Comparison of ENCODE assay signal across 11 cellular contexts in the genomic region with DNA sequence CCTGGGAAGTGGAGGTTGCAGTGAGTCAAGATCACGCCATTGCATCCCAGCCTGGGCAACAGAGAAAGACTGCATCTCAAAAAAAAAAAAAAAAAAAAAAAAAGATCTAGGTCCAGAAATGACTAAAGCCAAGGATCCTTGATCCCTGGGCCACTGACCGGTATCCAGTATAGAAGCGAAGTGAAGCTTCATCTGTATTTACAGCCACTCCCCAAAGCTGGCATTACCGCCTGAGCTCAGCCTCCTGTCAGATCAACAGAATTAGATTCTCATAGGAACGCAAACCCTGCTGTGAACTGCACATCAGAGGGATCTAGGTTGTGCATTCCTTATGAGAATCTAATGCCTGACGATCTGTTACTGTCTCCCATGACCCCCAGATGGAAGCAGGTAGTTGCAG.
"Had no signal": no experiment of that assay in that cellular context is flagged by ENCODE, and none has a peak within 500 bp of the region (broad histone marks: within the 10 kb centered on the region; RNA-seq: fewer than 3 reads in every experiment).

No MANE protein-coding gene starts in this region.

- ATAC-seq: activated CD4-positive, CD25-positive, alpha-beta regulatory T cell treated with anti-CD3 and anti-CD28 coated beads, Interleukin-2, amount 50 U/mL, for 24 hours; activated CD8-positive, alpha-beta memory T cell treated with anti-CD3 and anti-CD28 coated beads, Interleukin-2, amount 10 ng/mL, durations not matched to agents 7 days and 5 days; activated T-cell treated with anti-CD3 and anti-CD28 coated beads, Interleukin-2, amount 50 U/mL, for 72 hours had no signal

- H3K27ac ChIP-seq: epithelial cell of prostate, vagina had no signal

- H3K4me3 Mint-ChIP-seq: activated CD8-positive, alpha-beta memory T cell treated with anti-CD3 and anti-CD28 coated beads, Interleukin-2, amount 10 ng/mL, durations not matched to agents 7 days and 5 days; activated T-cell treated with anti-CD3 and anti-CD28 coated beads, Interleukin-2, amount 50 U/mL, for 72 hours; neural crest cell had no signal

- H3K4me3 ChIP-seq: vagina had no signal

- H3K9me3 Mint-ChIP-seq: activated T-cell treated with anti-CD3 and anti-CD28 coated beads, Interleukin-2, amount 50 U/mL, for 72 hours; neural crest cell had no signal

- H3K27ac Mint-ChIP-seq: activated CD8-positive, alpha-beta memory T cell treated with anti-CD3 and anti-CD28 coated beads, Interleukin-2, amount 10 ng/mL, durations not matched to agents 7 days and 5 days; activated T-cell treated with anti-CD3 and anti-CD28 coated beads, Interleukin-2, amount 50 U/mL, for 72 hours had no signal

- H3K27me3 ChIP-seq: vagina had no signal

- H3K9me3 ChIP-seq: vagina had no signal

- DNase-seq: activated CD4-positive, alpha-beta T cell treated with anti-CD3 and anti-CD28 coated beads, Interleukin-2, amount 50 U/mL, for 4 hours; activated CD8-positive, alpha-beta memory T cell treated with anti-CD3 and anti-CD28 coated beads, Interleukin-2, amount 10 ng/mL, durations not matched to agents 7 days and 5 days; activated T-cell treated with anti-CD3 and anti-CD28 coated beads, Interleukin-2, amount 50 U/mL, for 72 hours; caudate nucleus; effector memory CD4-positive, alpha-beta T cell; hippocampal formation; kidney glomerular epithelial cell had no signal

- H3K27me3 Mint-ChIP-seq: activated CD8-positive, alpha-beta memory T cell treated with anti-CD3 and anti-CD28 coated beads, Interleukin-2, amount 10 ng/mL, durations not matched to agents 7 days and 5 days had no signal
